ENCODE assay signal across 1 cellular context in genomic region chrX:154714925-154715324, GRCh38.
TF ChIP-seq lines count a peak whose summit lies in the region.

No MANE protein-coding gene starts in this region.

TF ChIP-seq in K562, 482 proteins besides CTCF, POLR2A, EP300 and RAD21:
- TF ChIP-seq RHOXF2B (CRISPR knock-in tag; conservative IDR thresholded peaks at IDR 0.05), result no peak
- TF ChIP-seq CEBPZ (IDR thresholded peaks at IDR 0.05; ENCODE audit: borderline replicate concordance, low read depth, low read length), result no peak
- TF ChIP-seq CEBPB (tag; IDR thresholded peaks at IDR 0.05), result peak; percentile 18; the same call in 1 of the 2 replicates
- TF ChIP-seq HDGF (IDR thresholded peaks at IDR 0.05), result no peak
- 0 out of 2 replicates have a peak, but pooled peaks have one; percentile 19 for TF ChIP-seq SMC3 (conservative IDR thresholded peaks at IDR 0.05; ENCODE audit: insufficient read depth, low read depth, low read length)
